29 cellular contexts compared by ENCODE assay signal in the genomic region with DNA sequence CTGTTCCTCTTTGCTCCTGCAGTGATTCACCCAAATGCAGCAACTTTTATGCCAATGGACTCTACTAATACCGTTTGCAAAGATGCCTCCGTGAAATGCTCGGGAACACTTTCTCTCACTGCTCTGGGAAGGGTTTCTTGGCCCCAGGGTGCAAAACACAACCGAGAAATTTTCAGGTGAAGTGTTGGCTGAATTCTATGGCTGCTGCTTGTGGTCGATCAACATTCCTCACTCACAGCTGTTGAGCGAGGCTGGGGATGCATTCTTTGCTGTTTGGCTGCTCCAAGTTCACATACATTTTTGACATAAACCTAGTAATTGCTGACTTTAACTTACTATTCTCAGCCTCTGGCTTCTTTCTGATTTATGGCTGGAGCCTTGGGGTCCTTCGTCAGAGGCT.
"Had no signal": no experiment of that assay in that cellular context is flagged by ENCODE, and none has a peak within 500 bp of the region (broad histone marks: within the 10 kb centered on the region; RNA-seq: fewer than 3 reads in every experiment).

No MANE protein-coding gene starts in this region.

- H3K4me3 ChIP-seq: ovary, psoas muscle, right lobe of liver, sigmoid colon, stomach, thoracic aorta, thyroid gland, tibial nerve, upper lobe of right lung, uterus had no signal

- H3K4me1 Mint-ChIP-seq: naive thymus-derived CD8-positive, alpha-beta T cell; nephron progenitor cell; neural crest cell; stimulated activated effector memory CD8-positive, alpha-beta T cell treated with anti-CD3 and anti-CD28 coated beads, Interleukin-12 subunit alpha, Interleukin-12 subunit beta, amount 100 ng/mL, for 72 hours; stimulated activated naive B cell treated with anti-CD40 and anti-IgM and Interleukin-4, amounts not matched to agents 10 μg/mL and 1 μg/mL and 100 μg/mL, for 72 hours had no signal

- H3K9me3 Mint-ChIP-seq: natural killer cell treated with Interleukin-12 subunit alpha and Interleukin-12 subunit beta and Interleukin-15 and Interleukin-18, amount 100 ng/mL, for 72 hours; nephron progenitor cell; neural crest cell; stimulated activated effector memory CD8-positive, alpha-beta T cell treated with anti-CD3 and anti-CD28 coated beads, Interleukin-12 subunit alpha, Interleukin-12 subunit beta, amount 100 ng/mL, for 72 hours; type B pancreatic cell had no signal

- FAIRE-seq: small intestine had no signal

- H3K27ac ChIP-seq: ovary, parathyroid adenoma, psoas muscle, right lobe of liver, sigmoid colon, stomach, thoracic aorta, thyroid gland, tibial nerve, upper lobe of right lung, uterus had no signal

- H3K36me3 ChIP-seq: ovary, right lobe of liver, sigmoid colon, stomach, thoracic aorta, thyroid gland, tibial nerve, upper lobe of right lung, uterus had no signal

- H3K9me3 ChIP-seq: ovary, psoas muscle, right lobe of liver, sigmoid colon, stomach, thoracic aorta, thyroid gland, tibial nerve, upper lobe of right lung, uterus had no signal

- H3K27ac Mint-ChIP-seq: naive thymus-derived CD8-positive, alpha-beta T cell; natural killer cell treated with Interleukin-12 subunit alpha and Interleukin-12 subunit beta and Interleukin-15 and Interleukin-18, amount 100 ng/mL, for 72 hours; nephron progenitor cell; progenitor cell of endocrine pancreas; stimulated activated effector memory CD8-positive, alpha-beta T cell treated with anti-CD3 and anti-CD28 coated beads, Interleukin-12 subunit alpha, Interleukin-12 subunit beta, amount 100 ng/mL, for 72 hours; stimulated activated naive B cell treated with anti-CD40 and anti-IgM and Interleukin-4, amounts not matched to agents 10 μg/mL and 1 μg/mL and 100 μg/mL, for 72 hours; stimulated activated naive CD8-positive, alpha-beta T cell treated with anti-CD3 and anti-CD28 coated beads, Interleukin-15, Interleukin-2, amounts not matched to agents 100 ng/mL and 50 ng/mL, for 24 hours; type B pancreatic cell had no signal

- DNase-seq: naive thymus-derived CD8-positive, alpha-beta T cell; nephron progenitor cell; occipital lobe; ovary; posterior cingulate gyrus; psoas muscle; right cardiac atrium; right lobe of liver; sigmoid colon; small intestine; stimulated activated CD4-positive, alpha-beta T cell treated with anti-CD3 and anti-CD28 coated beads, Interleukin-15, amount 100 ng/mL, for 24 hours; stimulated activated CD4-positive, alpha-beta T cell treated with anti-CD3 and anti-CD28 coated beads, Interleukin-2, amount 100 ng/mL, for 24 hours; stimulated activated CD4-positive, alpha-beta T cell treated with anti-CD3 and anti-CD28 coated beads, Interleukin-2, amount 100 ng/mL, for 48 hours; stimulated activated CD4-positive, alpha-beta T cell treated with anti-CD3 and anti-CD28 coated beads, Interleukin-4, amount 100 ng/mL, for 24 hours; stimulated activated naive B cell treated with anti-CD40 and anti-IgM and Interleukin-4, amounts not matched to agents 10 μg/mL and 1 μg/mL and 100 μg/mL, for 72 hours; stimulated activated naive CD4-positive, alpha-beta T cell treated with Interleukin-2 at 50 U/mL for 16 hours; stomach; thyroid gland; upper lobe of right lung; uterus had no signal

- H3K27me3 ChIP-seq: ovary, right lobe of liver, sigmoid colon, thyroid gland, tibial nerve, upper lobe of right lung, uterus had no signal

- H3K9ac ChIP-seq: parathyroid adenoma had no signal

- H3K4me1 ChIP-seq: parathyroid adenoma, psoas muscle, right lobe of liver, sigmoid colon, stomach, thyroid gland, tibial nerve, upper lobe of right lung, uterus had no signal

- H3K36me3 Mint-ChIP-seq: naive thymus-derived CD8-positive, alpha-beta T cell; natural killer cell treated with Interleukin-12 subunit alpha and Interleukin-12 subunit beta and Interleukin-15 and Interleukin-18, amount 100 ng/mL, for 72 hours; stimulated activated effector memory CD8-positive, alpha-beta T cell treated with anti-CD3 and anti-CD28 coated beads, Interleukin-12 subunit alpha, Interleukin-12 subunit beta, amount 100 ng/mL, for 72 hours; type B pancreatic cell had no signal

- H3K27me3 Mint-ChIP-seq: natural killer cell treated with Interleukin-12 subunit alpha and Interleukin-12 subunit beta and Interleukin-15 and Interleukin-18, amount 100 ng/mL, for 72 hours had no signal

- H2AFZ ChIP-seq: parathyroid adenoma had no signal

- H3K4me3 Mint-ChIP-seq: naive thymus-derived CD8-positive, alpha-beta T cell; natural killer cell treated with Interleukin-12 subunit alpha and Interleukin-12 subunit beta and Interleukin-15 and Interleukin-18, amount 100 ng/mL, for 72 hours; nephron progenitor cell; neural crest cell; stimulated activated effector memory CD8-positive, alpha-beta T cell treated with anti-CD3 and anti-CD28 coated beads, Interleukin-12 subunit alpha, Interleukin-12 subunit beta, amount 100 ng/mL, for 72 hours; stimulated activated naive B cell treated with anti-CD40 and anti-IgM and Interleukin-4, amounts not matched to agents 10 μg/mL and 1 μg/mL and 100 μg/mL, for 72 hours; stimulated activated naive CD8-positive, alpha-beta T cell treated with anti-CD3 and anti-CD28 coated beads, Interleukin-15, Interleukin-2, amounts not matched to agents 100 ng/mL and 50 ng/mL, for 24 hours; type B pancreatic cell had no signal
